2 cellular contexts compared by ENCODE assay signal in genomic region chr3:129308636-129309035, GRCh38.
TF ChIP-seq lines count a peak whose summit lies in the region.

No MANE protein-coding gene starts in this region.

TF ChIP-seq in HepG2, 621 proteins besides CTCF, POLR2A, EP300 and RAD21:
- TF ChIP-seq KLF11 (CRISPR knock-in tag; IDR thresholded peaks at IDR 0.05) (no peak), CEBPB (IDR thresholded peaks at IDR 0.05; ENCODE audit: borderline replicate concordance, low read depth, low read length) (peak; percentile 69; the same call in 1 of the 2 replicates), FOXJ3 (CRISPR knock-in tag; IDR thresholded peaks at IDR 0.05; ENCODE audit: borderline replicate concordance) (no peak), CEBPG (CRISPR knock-in tag; IDR thresholded peaks at IDR 0.05) (peak; percentile 45)

TF ChIP-seq in WTC11, 78 proteins besides CTCF, POLR2A, EP300 and RAD21:
- no peak for TF ChIP-seq RORB (CRISPR knock-in tag; IDR thresholded peaks at IDR 0.05)
- TF ChIP-seq OVOL2 (CRISPR knock-in tag; IDR thresholded peaks at IDR 0.05; ENCODE audit: borderline replicate concordance) = no peak
- no peak for TF ChIP-seq NFATC4 (CRISPR knock-in tag; IDR thresholded peaks at IDR 0.05)
- TF ChIP-seq EMX1 (CRISPR knock-in tag; IDR thresholded peaks at IDR 0.05) = no peak
- TF ChIP-seq, protein P1, sequence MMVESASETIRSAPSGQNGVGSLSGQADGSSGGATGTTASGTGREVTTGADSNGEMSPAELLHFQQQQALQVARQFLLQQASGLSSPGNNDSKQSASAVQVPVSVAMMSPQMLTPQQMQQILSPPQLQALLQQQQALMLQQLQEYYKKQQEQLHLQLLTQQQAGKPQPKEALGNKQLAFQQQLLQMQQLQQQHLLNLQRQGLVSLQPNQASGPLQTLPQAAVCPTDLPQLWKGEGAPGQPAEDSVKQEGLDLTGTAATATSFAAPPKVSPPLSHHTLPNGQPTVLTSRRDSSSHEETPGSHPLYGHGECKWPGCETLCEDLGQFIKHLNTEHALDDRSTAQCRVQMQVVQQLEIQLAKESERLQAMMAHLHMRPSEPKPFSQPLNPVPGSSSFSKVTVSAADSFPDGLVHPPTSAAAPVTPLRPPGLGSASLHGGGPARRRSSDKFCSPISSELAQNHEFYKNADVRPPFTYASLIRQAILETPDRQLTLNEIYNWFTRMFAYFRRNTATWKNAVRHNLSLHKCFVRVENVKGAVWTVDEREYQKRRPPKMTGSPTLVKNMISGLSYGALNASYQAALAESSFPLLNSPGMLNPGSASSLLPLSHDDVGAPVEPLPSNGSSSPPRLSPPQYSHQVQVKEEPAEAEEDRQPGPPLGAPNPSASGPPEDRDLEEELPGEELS (CRISPR knock-in tag; IDR thresholded peaks at IDR 0.05) = no peak
- TF ChIP-seq, protein P2, sequence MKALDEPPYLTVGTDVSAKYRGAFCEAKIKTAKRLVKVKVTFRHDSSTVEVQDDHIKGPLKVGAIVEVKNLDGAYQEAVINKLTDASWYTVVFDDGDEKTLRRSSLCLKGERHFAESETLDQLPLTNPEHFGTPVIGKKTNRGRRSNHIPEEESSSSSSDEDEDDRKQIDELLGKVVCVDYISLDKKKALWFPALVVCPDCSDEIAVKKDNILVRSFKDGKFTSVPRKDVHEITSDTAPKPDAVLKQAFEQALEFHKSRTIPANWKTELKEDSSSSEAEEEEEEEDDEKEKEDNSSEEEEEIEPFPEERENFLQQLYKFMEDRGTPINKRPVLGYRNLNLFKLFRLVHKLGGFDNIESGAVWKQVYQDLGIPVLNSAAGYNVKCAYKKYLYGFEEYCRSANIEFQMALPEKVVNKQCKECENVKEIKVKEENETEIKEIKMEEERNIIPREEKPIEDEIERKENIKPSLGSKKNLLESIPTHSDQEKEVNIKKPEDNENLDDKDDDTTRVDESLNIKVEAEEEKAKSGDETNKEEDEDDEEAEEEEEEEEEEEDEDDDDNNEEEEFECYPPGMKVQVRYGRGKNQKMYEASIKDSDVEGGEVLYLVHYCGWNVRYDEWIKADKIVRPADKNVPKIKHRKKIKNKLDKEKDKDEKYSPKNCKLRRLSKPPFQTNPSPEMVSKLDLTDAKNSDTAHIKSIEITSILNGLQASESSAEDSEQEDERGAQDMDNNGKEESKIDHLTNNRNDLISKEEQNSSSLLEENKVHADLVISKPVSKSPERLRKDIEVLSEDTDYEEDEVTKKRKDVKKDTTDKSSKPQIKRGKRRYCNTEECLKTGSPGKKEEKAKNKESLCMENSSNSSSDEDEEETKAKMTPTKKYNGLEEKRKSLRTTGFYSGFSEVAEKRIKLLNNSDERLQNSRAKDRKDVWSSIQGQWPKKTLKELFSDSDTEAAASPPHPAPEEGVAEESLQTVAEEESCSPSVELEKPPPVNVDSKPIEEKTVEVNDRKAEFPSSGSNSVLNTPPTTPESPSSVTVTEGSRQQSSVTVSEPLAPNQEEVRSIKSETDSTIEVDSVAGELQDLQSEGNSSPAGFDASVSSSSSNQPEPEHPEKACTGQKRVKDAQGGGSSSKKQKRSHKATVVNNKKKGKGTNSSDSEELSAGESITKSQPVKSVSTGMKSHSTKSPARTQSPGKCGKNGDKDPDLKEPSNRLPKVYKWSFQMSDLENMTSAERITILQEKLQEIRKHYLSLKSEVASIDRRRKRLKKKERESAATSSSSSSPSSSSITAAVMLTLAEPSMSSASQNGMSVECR (CRISPR knock-in tag; IDR thresholded peaks at IDR 0.05; ENCODE audit: borderline replicate concordance) = no peak
